In the genomic region with DNA sequence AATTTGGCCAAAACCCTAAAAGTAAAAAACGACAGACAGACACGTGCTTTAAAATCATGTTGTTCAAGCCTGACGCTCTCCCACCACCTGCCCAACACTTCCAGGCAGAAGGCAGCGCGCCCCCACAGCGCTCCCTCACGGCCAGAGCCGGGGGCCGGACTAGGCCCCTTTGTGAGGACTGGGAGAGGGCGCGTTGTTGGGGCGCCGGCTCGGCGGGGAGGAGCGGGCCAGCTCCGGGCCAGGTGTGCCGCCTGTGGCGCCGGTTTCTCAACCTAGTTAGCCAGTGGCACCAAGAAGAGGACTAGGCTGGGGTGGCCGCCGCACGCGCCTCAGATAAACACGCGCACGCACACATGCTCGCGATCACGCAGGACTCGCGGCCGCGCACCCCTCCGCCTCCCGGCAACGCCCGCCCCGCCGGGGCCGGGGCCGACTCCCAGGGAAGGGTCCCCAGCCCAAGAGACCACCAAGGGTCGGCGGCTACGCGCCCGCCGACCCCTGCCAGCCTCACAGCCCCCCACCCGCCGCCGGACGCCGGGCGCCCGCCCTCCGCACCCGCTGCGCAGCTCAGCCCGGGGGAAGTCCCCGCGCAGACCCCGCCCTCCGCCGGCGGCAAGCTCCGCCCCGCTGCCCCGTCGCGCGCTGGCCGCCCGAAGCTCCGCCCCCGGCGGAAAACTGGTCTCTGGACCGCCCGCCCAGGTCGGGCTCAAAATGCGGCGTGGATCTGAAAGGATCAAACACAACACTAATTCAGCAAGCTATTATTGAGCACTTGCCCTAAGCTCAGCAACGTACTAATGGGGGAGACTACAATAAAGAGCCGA, we compare ENCODE assay signal across 8 cellular contexts. TPM values are rescaled to one million over a fixed set of nuclear protein-coding genes. Genes with fewer than 3 reads are reported as not detected.
DNase-seq lines count a peak whose midpoint lies in the region; ATAC-seq and TF ChIP-seq lines count a peak whose summit lies in the region.

Gene IMMP2L (minus strand): TSS at position 584 of the 824 bp plus-strand sequence.

- peak within 1 kb of the TSS; percentile 93 for H3K27ac Mint-ChIP-seq in CD4-positive, alpha-beta T cell
- H3K27ac Mint-ChIP-seq in activated CD8-positive, alpha-beta T cell treated with anti-CD3 and anti-CD28 coated beads for 36 hours: peak within 1 kb of the TSS; percentile 94

- WGBS in lung, 2 donors: 0 to 1% methylated on average over 76 to 83 of the region's 83 CpGs

- H3K4me1 ChIP-seq in duodenal mucosa (ENCODE audit: control insufficient read depth in 1 of 2, insufficient read depth in 2 of 2, low read length in 2 of 2): peaks cover 12 to 15% of the 10 kb centered on the region in 2 donors
- peaks cover 0 to 1% of the 10 kb centered on the region in 2 donors for H3K4me1 ChIP-seq in lung (ENCODE audit: control insufficient read depth in 2 of 2, insufficient read depth in 2 of 2, low read length in 2 of 2)

- H3K9ac ChIP-seq in duodenal mucosa (ENCODE audit: low read depth in 1 of 2, low read length in 2 of 2): peak within 1 kb of the TSS; percentile 63 to 74

- no peaks in the 10 kb centered on the region for H3K9me3 ChIP-seq in CD4-positive, alpha-beta T cell (ENCODE audit: control insufficient read depth, low read length)
- H3K9me3 ChIP-seq in duodenal mucosa (ENCODE audit: control insufficient read depth in 1 of 2, low read length in 2 of 2) (no peaks in the 10 kb centered on the region), lung (ENCODE audit: control insufficient read depth in 2 of 2, insufficient read depth in 1 of 2, low read length in 1 of 2) (no peaks in the 10 kb centered on the region)

- intact Hi-C loops in CD4-positive, alpha-beta T cell (cut with DNase I, micrococcal nuclease): loop anchor here in 1 of 2 experiments (2.0 to 10.0 kb wide), 6 partner anchors 457 to 1555 kb away; partner anchors contain the start of genes DOCK4, IFRD1, SMIM30 and ZNF277
- intact Hi-C loops in activated CD8-positive, alpha-beta T cell treated with anti-CD3 and anti-CD28 coated beads for 36 hours (cut with micrococcal nuclease): no loop called here

- TF ChIP-seq CTCF in CD4-positive, alpha-beta T cell (IDR thresholded peaks at IDR 0.05): no peak
- no peak for TF ChIP-seq CTCF in activated CD8-positive, alpha-beta T cell treated with anti-CD3 and anti-CD28 coated beads for 36 hours (IDR thresholded peaks at IDR 0.05)
- no peak for TF ChIP-seq CTCF in lung (IDR thresholded peaks at IDR 0.05; ENCODE audit: control extremely low read depth, extremely low read depth)

- H3K4me3 Mint-ChIP-seq in CD4-positive, alpha-beta T cell: peak within 1 kb of the TSS; percentile 97
- peak within 1 kb of the TSS; percentile 92 for H3K4me3 Mint-ChIP-seq in activated CD8-positive, alpha-beta T cell treated with anti-CD3 and anti-CD28 coated beads for 36 hours

- peak within 1 kb of the TSS; percentile 72 for H3K27ac ChIP-seq in CD4-positive, alpha-beta T cell (ENCODE audit: low read depth, low read length)
- H3K27ac ChIP-seq in duodenal mucosa (ENCODE audit: low read depth, low read length) (peak within 1 kb of the TSS; percentile 23), lung (ENCODE audit: low read depth in 1 of 2, low read length in 1 of 2) (peak within 1 kb of the TSS; percentile 89 to 92)

- H3K9me3 Mint-ChIP-seq in CD4-positive, alpha-beta T cell: no peaks in the 10 kb centered on the region
- no peaks in the 10 kb centered on the region for H3K9me3 Mint-ChIP-seq in activated CD8-positive, alpha-beta T cell treated with anti-CD3 and anti-CD28 coated beads for 36 hours

- POLR2A ChIA-PET in CD4-positive, alpha-beta T cell (lab: Charles Lee): interaction anchor here (0.5 to 1.6 kb wide), 9 partner anchors 12 to 1378 kb away, joined by 3 to 16 read pairs (median 3); partner anchors contain the start of genes IFRD1 and ZNF277
- POLR2A ChIA-PET in activated CD8-positive, alpha-beta T cell treated with anti-CD3 and anti-CD28 coated beads for 36 hours (lab: Charles Lee): interaction anchor here (0.6 to 1.4 kb wide), 6 partner anchors 9 to 453 kb away, joined by 3 to 4 read pairs (median 3); no protein-coding TSS in a partner anchor

- H3K4me3 ChIP-seq in duodenal mucosa (ENCODE audit: low read depth in 1 of 2, low read length in 2 of 2): peak within 1 kb of the TSS; percentile 77 to 92
- peak within 1 kb of the TSS; percentile 69 for H3K4me3 ChIP-seq in lung

- H3K4me1 Mint-ChIP-seq in CD4-positive, alpha-beta T cell (ENCODE audit: low read depth): peaks cover 43% of the 10 kb centered on the region
- H3K4me1 Mint-ChIP-seq in activated CD8-positive, alpha-beta T cell treated with anti-CD3 and anti-CD28 coated beads for 36 hours (ENCODE audit: low read depth): peaks cover 33% of the 10 kb centered on the region

- peaks cover 6% of the 10 kb centered on the region for H3K36me3 Mint-ChIP-seq in CD4-positive, alpha-beta T cell (ENCODE audit: low read depth)
- H3K36me3 Mint-ChIP-seq in activated CD8-positive, alpha-beta T cell treated with anti-CD3 and anti-CD28 coated beads for 36 hours (ENCODE audit: low read depth): peaks cover 29% of the 10 kb centered on the region

- H3K36me3 ChIP-seq in duodenal mucosa (ENCODE audit: control insufficient read depth in 1 of 2, insufficient read depth in 2 of 2, low read length in 2 of 2): peaks cover 0 to 3% of the 10 kb centered on the region in 2 donors
- peaks cover 1 to 3% of the 10 kb centered on the region in 2 donors for H3K36me3 ChIP-seq in lung (ENCODE audit: control insufficient read depth in 2 of 2, insufficient read depth in 2 of 2, low read length in 2 of 2)

- peak; percentile 91 for ATAC-seq in CD4-positive, alpha-beta T cell (ENCODE audit: poor library complexity)
- ATAC-seq in GM19372 (IDR thresholded peaks at IDR 0.05; ENCODE audit: low read depth, unreplicated experiment) (peak; percentile 72), HG03520 (IDR thresholded peaks at IDR 0.05; ENCODE audit: unreplicated experiment) (peak; percentile 78), lung (ENCODE audit: insufficient read depth, low FRiP score) (peak; percentile 99)
- peak; percentile 98 for ATAC-seq in activated CD8-positive, alpha-beta T cell treated with anti-CD3 and anti-CD28 coated beads for 36 hours

- CTCF ChIA-PET in CD4-positive, alpha-beta T cell (lab: Charles Lee): no interaction called here
- CTCF ChIA-PET in activated CD8-positive, alpha-beta T cell treated with anti-CD3 and anti-CD28 coated beads for 36 hours (lab: Charles Lee): interaction anchor here (1.2 to 1.9 kb wide), 2 partner anchors 28 to 479 kb away, joined by 3 to 5 read pairs; no protein-coding TSS in a partner anchor

- H3K27me3 ChIP-seq in CD4-positive, alpha-beta T cell (ENCODE audit: control insufficient read depth, insufficient read depth, low read length): no peaks in the 10 kb centered on the region
- no peaks in the 10 kb centered on the region for H3K27me3 ChIP-seq in duodenal mucosa (ENCODE audit: control insufficient read depth in 1 of 2, insufficient read depth in 2 of 2, low read length in 2 of 2)
- H3K27me3 ChIP-seq in lung (ENCODE audit: control insufficient read depth, insufficient read depth): no peaks in the 10 kb centered on the region

- peaks cover 6% of the 10 kb centered on the region for H3K27me3 Mint-ChIP-seq in CD4-positive, alpha-beta T cell
- H3K27me3 Mint-ChIP-seq in activated CD8-positive, alpha-beta T cell treated with anti-CD3 and anti-CD28 coated beads for 36 hours: peaks cover 1% of the 10 kb centered on the region

- DNase-seq in CD4-positive, alpha-beta T cell: peak; percentile 72 to 92 (median 87)
- peak; percentile 86 for DNase-seq in NCI-H774 (lab: John Stamatoyannopoulos, UW)
- peak; percentile 90 for DNase-seq in activated CD8-positive, alpha-beta T cell treated with anti-CD3 and anti-CD28 coated beads for 36 hours
- peak; percentile 87 for DNase-seq in lung (ENCODE audit: low spot score)
- DNase-seq in stimulated activated CD4-positive, alpha-beta T cell treated with anti-CD3 and anti-CD28 coated beads, TNF-alpha, amount 100 ng/mL, for 1 hour (ENCODE audit: low read depth in 3 of 3, low spot score in 1 of 3): peak; percentile 67 to 95 (median 86)

RNA-seq across cellular contexts. Expression of gene IMMP2L, which starts in this region (rescaled TPM):
- 10 to 100 TPM in 1 of 2 experiments, 1 to 10 TPM in 1; 8.9 to 18.7 TPM for total RNA-seq in CD4-positive, alpha-beta T cell
- 10 to 100 TPM; 17.4 to 30.2 TPM for total RNA-seq in activated CD8-positive, alpha-beta T cell treated with anti-CD3 and anti-CD28 coated beads for 36 hours
- 10 to 100 TPM; 11.1 to 34.7 TPM for total RNA-seq in lung
- 10 to 100 TPM in 1 of 2 donors, 1 to 10 TPM in 1; 9.2 to 11.1 TPM for polyA plus RNA-seq in lung

Comparison
In these comparisons a context has a peak if more than half of its experiments do, and no peak if none do; other contexts are left out.
1. Peak in every context shown above with its lines: DNase-seq, ATAC-seq, H3K4me3 ChIP-seq and H3K27ac ChIP-seq.
2. H3K27ac ChIP-seq: peak in every context shown above with its lines; median percentile 90 in lung; 72 in CD4-positive, alpha-beta T cell; 23 in duodenal mucosa.